28 cellular contexts compared by ENCODE assay signal in the genomic region with DNA sequence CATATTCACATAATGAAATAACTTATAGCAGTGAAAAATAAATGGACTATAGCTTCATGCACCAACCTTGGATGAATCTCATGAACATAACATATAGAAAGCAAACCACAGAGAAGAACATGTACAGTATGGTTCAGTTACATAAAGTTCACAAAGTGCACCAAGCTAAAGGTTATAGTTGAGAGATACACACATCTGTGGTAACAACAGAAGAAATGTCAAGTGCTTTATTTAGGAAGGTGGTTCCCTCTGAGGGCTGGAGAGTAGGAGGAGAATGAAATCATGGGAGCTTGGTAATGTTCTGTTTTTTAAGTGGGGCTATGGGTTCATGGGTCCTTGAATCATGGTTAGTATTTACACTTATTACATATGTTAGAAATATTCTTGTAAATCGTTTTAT.
"Had no signal": no experiment of that assay in that cellular context is flagged by ENCODE, and none has a peak within 500 bp of the region (broad histone marks: within the 10 kb centered on the region; RNA-seq: fewer than 3 reads in every experiment).

No MANE protein-coding gene starts in this region.

- H3K36me3 Mint-ChIP-seq: naive B cell; naive thymus-derived CD8-positive, alpha-beta T cell; natural killer cell treated with Interleukin-12 subunit alpha and Interleukin-12 subunit beta and Interleukin-15 and Interleukin-18, amount 100 ng/mL, for 72 hours; stimulated activated effector memory CD8-positive, alpha-beta T cell treated with anti-CD3 and anti-CD28 coated beads, Interleukin-12 subunit alpha, Interleukin-12 subunit beta, amount 100 ng/mL, for 72 hours had no signal

- H3K27me3 ChIP-seq: neutrophil, pancreas, right atrium auricular region, right lobe of liver, sigmoid colon, stomach, thyroid gland, tibial nerve, upper lobe of left lung, vagina had no signal

- H3K27ac ChIP-seq: neutrophil, pancreas, prostate gland, right atrium auricular region, right lobe of liver, sigmoid colon, stomach, thoracic aorta, thyroid gland, tibial nerve, upper lobe of left lung, vagina had no signal

- FAIRE-seq: pancreas, small intestine, urothelium cell line had no signal

- H3K4me1 ChIP-seq: pancreas, prostate gland, right atrium auricular region, right lobe of liver, sigmoid colon, stomach, thyroid gland, tibial nerve, upper lobe of left lung, vagina had no signal

- ATAC-seq: naive thymus-derived CD8-positive, alpha-beta T cell; natural killer cell treated with Interleukin-12 subunit alpha and Interleukin-12 subunit beta and Interleukin-15 and Interleukin-18, amount 100 ng/mL, for 72 hours; pancreas; right lobe of liver; stimulated activated effector memory CD8-positive, alpha-beta T cell treated with anti-CD3 and anti-CD28 coated beads, Interleukin-12 subunit alpha, Interleukin-12 subunit beta, amount 100 ng/mL, for 72 hours had no signal

- H3K9me3 Mint-ChIP-seq: naive B cell; naive thymus-derived CD8-positive, alpha-beta T cell; natural killer cell treated with Interleukin-12 subunit alpha and Interleukin-12 subunit beta and Interleukin-15 and Interleukin-18, amount 100 ng/mL, for 72 hours; nephron progenitor cell; neural crest cell; stimulated activated effector memory CD8-positive, alpha-beta T cell treated with anti-CD3 and anti-CD28 coated beads, Interleukin-12 subunit alpha, Interleukin-12 subunit beta, amount 100 ng/mL, for 72 hours had no signal

- H3K9me3 ChIP-seq: neutrophil, pancreas, prostate gland, right atrium auricular region, right lobe of liver, sigmoid colon, stomach, thoracic aorta, thyroid gland, tibial nerve, upper lobe of left lung, vagina had no signal

- H3K4me1 Mint-ChIP-seq: naive B cell; naive thymus-derived CD8-positive, alpha-beta T cell; nephron progenitor cell; neural crest cell; stimulated activated effector memory CD8-positive, alpha-beta T cell treated with anti-CD3 and anti-CD28 coated beads, Interleukin-12 subunit alpha, Interleukin-12 subunit beta, amount 100 ng/mL, for 72 hours had no signal

- H3K4me3 ChIP-seq: pancreas, prostate gland, right atrium auricular region, right lobe of liver, sigmoid colon, stomach, thoracic aorta, thyroid gland, tibial nerve, upper lobe of left lung, vagina had no signal

- DNase-seq: naive B cell; naive thymus-derived CD8-positive, alpha-beta T cell; nephron progenitor cell; nucleus accumbens; pancreas; retina; right lobe of liver; sigmoid colon; small intestine; stimulated activated CD4-positive, alpha-beta T cell treated with anti-CD3 and anti-CD28 coated beads, Interleukin-15, amount 100 ng/mL, for 24 hours; stimulated activated CD4-positive, alpha-beta T cell treated with anti-CD3 and anti-CD28 coated beads, Interleukin-2, amount 100 ng/mL, for 24 hours; stimulated activated CD4-positive, alpha-beta T cell treated with anti-CD3 and anti-CD28 coated beads, Interleukin-2, amount 100 ng/mL, for 48 hours; stimulated activated CD4-positive, alpha-beta T cell treated with anti-CD3 and anti-CD28 coated beads, Interleukin-4, amount 100 ng/mL, for 24 hours; stimulated activated naive CD4-positive, alpha-beta T cell treated with Interleukin-2 at 50 U/mL for 16 hours; stomach; thyroid gland; trophoblast cell; upper lobe of left lung had no signal

- H3K27ac Mint-ChIP-seq: naive B cell; naive thymus-derived CD8-positive, alpha-beta T cell; natural killer cell treated with Interleukin-12 subunit alpha and Interleukin-12 subunit beta and Interleukin-15 and Interleukin-18, amount 100 ng/mL, for 72 hours; nephron progenitor cell; stimulated activated effector memory CD8-positive, alpha-beta T cell treated with anti-CD3 and anti-CD28 coated beads, Interleukin-12 subunit alpha, Interleukin-12 subunit beta, amount 100 ng/mL, for 72 hours had no signal

- H3K4me3 Mint-ChIP-seq: naive B cell; naive thymus-derived CD8-positive, alpha-beta T cell; natural killer cell treated with Interleukin-12 subunit alpha and Interleukin-12 subunit beta and Interleukin-15 and Interleukin-18, amount 100 ng/mL, for 72 hours; nephron progenitor cell; neural crest cell; stimulated activated effector memory CD8-positive, alpha-beta T cell treated with anti-CD3 and anti-CD28 coated beads, Interleukin-12 subunit alpha, Interleukin-12 subunit beta, amount 100 ng/mL, for 72 hours had no signal
